In the genomic region with DNA sequence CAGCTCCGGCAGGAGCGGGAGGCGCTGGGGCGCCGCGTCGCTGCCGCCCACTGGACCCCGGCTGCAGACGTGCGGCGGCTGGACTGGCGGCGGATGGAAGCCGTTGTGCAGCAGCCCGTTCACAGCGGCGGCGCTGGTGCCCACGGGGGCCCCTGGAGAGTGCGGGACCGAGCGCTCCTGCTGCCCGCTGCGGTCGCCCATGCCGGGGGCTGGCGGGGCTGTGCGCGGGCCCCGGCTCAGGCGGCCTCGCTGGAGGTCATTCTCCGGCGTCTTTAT, we compare ENCODE assay signal across 8 cellular contexts. TPM values are rescaled to one million over a fixed set of nuclear protein-coding genes. Genes with fewer than 3 reads are reported as not detected.
DNase-seq lines count a peak whose midpoint lies in the region; ATAC-seq and TF ChIP-seq lines count a peak whose summit lies in the region.

No MANE protein-coding gene starts in this region.

- H3K4me1 ChIP-seq in iPS DF 6.9 (ENCODE audit: control insufficient read depth, insufficient read depth, low read length) = no peaks in the 10 kb centered on the region; the same call in 1 of the 2 replicates

- H3K27ac ChIP-seq in WERI-Rb-1 (peak overlapping the region; percentile 89), iPS DF 6.9 (ENCODE audit: low read length) (no peak overlapping the region)

- H3K9me3 ChIP-seq in WERI-Rb-1 (ENCODE audit: severe bottlenecking) (no peaks in the 10 kb centered on the region), iPS DF 6.9 (ENCODE audit: control insufficient read depth, insufficient read depth, low read length) (no peaks in the 10 kb centered on the region)

- peak; percentile 18 for ATAC-seq in Right ventricle myocardium inferior
- ATAC-seq in HG03045 (IDR thresholded peaks at IDR 0.05; ENCODE audit: unreplicated experiment) = peak; percentile 35
- ATAC-seq in stimulated activated effector memory CD8-positive, alpha-beta T cell treated with anti-CD3 and anti-CD28 coated beads, Interleukin-12 subunit alpha, Interleukin-12 subunit beta, amount 100 ng/mL, for 72 hours = peak; percentile 67

- H3K36me3 Mint-ChIP-seq in stimulated activated effector memory CD8-positive, alpha-beta T cell treated with anti-CD3 and anti-CD28 coated beads, Interleukin-12 subunit alpha, Interleukin-12 subunit beta, amount 100 ng/mL, for 72 hours = no peaks in the 10 kb centered on the region

- H3K4me3 Mint-ChIP-seq in stimulated activated effector memory CD8-positive, alpha-beta T cell treated with anti-CD3 and anti-CD28 coated beads, Interleukin-12 subunit alpha, Interleukin-12 subunit beta, amount 100 ng/mL, for 72 hours = no peak overlapping the region

- no peaks in the 10 kb centered on the region for H3K9me3 Mint-ChIP-seq in stimulated activated effector memory CD8-positive, alpha-beta T cell treated with anti-CD3 and anti-CD28 coated beads, Interleukin-12 subunit alpha, Interleukin-12 subunit beta, amount 100 ng/mL, for 72 hours

- DNase-seq in Right ventricle myocardium inferior (ENCODE audit: missing footprints) (peak; percentile 78), cardiac septum (ENCODE audit: low spot score) (no peak), WERI-Rb-1 (no peak), iPS DF 6.9 (ENCODE audit: low read depth, low spot score) (no peak), NCI-H187 treated with DMSO at 0.1 percent for 48 hours (lab: John Stamatoyannopoulos, UW) (no peak), NCI-H2107 treated with DMSO at 0.1 percent for 48 hours (lab: John Stamatoyannopoulos, UW; ENCODE audit: unreplicated experiment) (no peak)
- peak in 1 of 2 donors; percentile 75 for DNase-seq in stimulated activated effector memory CD8-positive, alpha-beta T cell treated with anti-CD3 and anti-CD28 coated beads, Interleukin-12 subunit alpha, Interleukin-12 subunit beta, amount 100 ng/mL, for 72 hours (ENCODE audit: low spot score in 2 of 2)

- peaks cover 8% of the 10 kb centered on the region for H3K4me1 Mint-ChIP-seq in stimulated activated effector memory CD8-positive, alpha-beta T cell treated with anti-CD3 and anti-CD28 coated beads, Interleukin-12 subunit alpha, Interleukin-12 subunit beta, amount 100 ng/mL, for 72 hours

- H3K27ac Mint-ChIP-seq in stimulated activated effector memory CD8-positive, alpha-beta T cell treated with anti-CD3 and anti-CD28 coated beads, Interleukin-12 subunit alpha, Interleukin-12 subunit beta, amount 100 ng/mL, for 72 hours = peak overlapping the region; percentile 46

- no peaks in the 10 kb centered on the region for H3K27me3 ChIP-seq in WERI-Rb-1 (ENCODE audit: insufficient read depth, low read depth, severe bottlenecking)
- no peaks in the 10 kb centered on the region for H3K27me3 ChIP-seq in iPS DF 6.9 (ENCODE audit: control insufficient read depth, insufficient read depth, low read length)

- TF ChIP-seq CTCF in WERI-Rb-1 (IDR thresholded peaks at IDR 0.05; ENCODE audit: low read depth, low read length) = no peak

- intact Hi-C loops in Right ventricle myocardium inferior (cut with DNase I) = loop anchor here (1.0 kb wide), 1 partner anchor 52 kb away; no protein-coding TSS in a partner anchor
- intact Hi-C loops in cardiac septum (cut with DNase I) = loop anchor here (2.0 kb wide), 1 partner anchor 56 kb away; a partner anchor contains a TSS

- H3K36me3 ChIP-seq in WERI-Rb-1 (0 out of 2 replicates have a peak, but pooled peaks cover 3% of the 10 kb centered on the region), iPS DF 6.9 (ENCODE audit: control insufficient read depth, insufficient read depth, low read length) (no peaks in the 10 kb centered on the region)

- WGBS in iPS DF 6.9 (ENCODE audit: insufficient coverage, insufficient read length) = no CpG with 5 or more reads among the region's 35 CpGs

- peak overlapping the region; percentile 94 for H3K4me3 ChIP-seq in WERI-Rb-1 (ENCODE audit: low read depth, low read length)
- H3K4me3 ChIP-seq in iPS DF 6.9 (ENCODE audit: low read length) = peak overlapping the region; percentile 78

RNA-seq across cellular contexts. Expression of a gene that starts 0.4 kb away (rescaled TPM):
- 19.0 TPM for total RNA-seq in Right ventricle myocardium inferior
- total RNA-seq in cardiac septum = 8.8 TPM

RNA-seq across cellular contexts. Expression of a gene that starts 56.8 kb away (rescaled TPM):
- total RNA-seq in Right ventricle myocardium inferior (3.0 TPM), cardiac septum (1.9 TPM)
